7 cellular contexts compared by ENCODE assay signal in genomic region chr6:125904871-125905270, GRCh38. TPM values are rescaled to one million over a fixed set of nuclear protein-coding genes. Genes with fewer than 3 reads are reported as not detected.
DNase-seq lines count a peak whose midpoint lies in the region; ATAC-seq lines count a peak whose summit lies in the region.

No MANE protein-coding gene starts in this region.

- H3K4me1 Mint-ChIP-seq in activated T-cell treated with anti-CD3 and anti-CD28 coated beads, Interleukin-2, amount 50 U/mL, for 4 hours (ENCODE audit: low read depth) = peaks cover 28% of the 10 kb centered on the region

- ATAC-seq in GM19452 (IDR thresholded peaks at IDR 0.05; ENCODE audit: unreplicated experiment) (peak; percentile 75), HG03432 (IDR thresholded peaks at IDR 0.05; ENCODE audit: unreplicated experiment) (peak; percentile 76)
- ATAC-seq in activated T-cell treated with anti-CD3 and anti-CD28 coated beads, Interleukin-2, amount 50 U/mL, for 4 hours = peak; percentile 95 to 97

- peak; percentile 39 for DNase-seq in activated T-cell treated with anti-CD3 and anti-CD28 coated beads, Interleukin-2, amount 50 U/mL, for 4 hours
- DNase-seq in stimulated activated CD4-positive, alpha-beta T cell treated with anti-CD3 and anti-CD28 coated beads, Interleukin-15, amount 100 ng/mL, for 48 hours (ENCODE audit: low read depth in 2 of 2) = peak; percentile 42 to 47
- DNase-seq in NCI-H2029 (lab: John Stamatoyannopoulos, UW) (no peak), dermis blood vessel endothelial cell (no peak), NCI-H526 treated with DMSO at 0.1 percent for 48 hours (lab: John Stamatoyannopoulos, UW) (no peak)

- no peaks in the 10 kb centered on the region for H3K27me3 Mint-ChIP-seq in activated T-cell treated with anti-CD3 and anti-CD28 coated beads, Interleukin-2, amount 50 U/mL, for 4 hours (ENCODE audit: low read depth)

- no peak overlapping the region for H3K4me3 Mint-ChIP-seq in activated T-cell treated with anti-CD3 and anti-CD28 coated beads, Interleukin-2, amount 50 U/mL, for 4 hours

- H3K36me3 Mint-ChIP-seq in activated T-cell treated with anti-CD3 and anti-CD28 coated beads, Interleukin-2, amount 50 U/mL, for 4 hours (ENCODE audit: insufficient read depth) = peaks cover 24% of the 10 kb centered on the region

- no peaks in the 10 kb centered on the region for H3K9me3 Mint-ChIP-seq in activated T-cell treated with anti-CD3 and anti-CD28 coated beads, Interleukin-2, amount 50 U/mL, for 4 hours

RNA-seq across cellular contexts. Expression of gene HINT3, which starts 51.7 kb away (rescaled TPM):
- total RNA-seq in activated T-cell treated with anti-CD3 and anti-CD28 coated beads, Interleukin-2, amount 50 U/mL, for 4 hours = 10 to 100 TPM; 12.8 to 13.9 (median 13.7) TPM
- total RNA-seq in dermis blood vessel endothelial cell = 13.0 and 20.3 TPM in 2 replicates

Comparison
In these comparisons a context has a peak if more than half of its experiments do, and no peak if none do; other contexts are left out.
1. DNase-seq: peak in activated T-cell treated with anti-CD3 and anti-CD28 coated beads, Interleukin-2, amount 50 U/mL, for 4 hours (single experiment) and stimulated activated CD4-positive, alpha-beta T cell treated with anti-CD3 and anti-CD28 coated beads, Interleukin-15, amount 100 ng/mL, for 48 hours (2 of 2); none in NCI-H2029 (single experiment), dermis blood vessel endothelial cell (single experiment) and NCI-H526 treated with DMSO at 0.1 percent for 48 hours (single experiment).
2. Peak in every context shown above with its lines, with median percentiles within 50 percentile points of each other: ATAC-seq.